8 cellular contexts compared by ENCODE assay signal in the genomic region with DNA sequence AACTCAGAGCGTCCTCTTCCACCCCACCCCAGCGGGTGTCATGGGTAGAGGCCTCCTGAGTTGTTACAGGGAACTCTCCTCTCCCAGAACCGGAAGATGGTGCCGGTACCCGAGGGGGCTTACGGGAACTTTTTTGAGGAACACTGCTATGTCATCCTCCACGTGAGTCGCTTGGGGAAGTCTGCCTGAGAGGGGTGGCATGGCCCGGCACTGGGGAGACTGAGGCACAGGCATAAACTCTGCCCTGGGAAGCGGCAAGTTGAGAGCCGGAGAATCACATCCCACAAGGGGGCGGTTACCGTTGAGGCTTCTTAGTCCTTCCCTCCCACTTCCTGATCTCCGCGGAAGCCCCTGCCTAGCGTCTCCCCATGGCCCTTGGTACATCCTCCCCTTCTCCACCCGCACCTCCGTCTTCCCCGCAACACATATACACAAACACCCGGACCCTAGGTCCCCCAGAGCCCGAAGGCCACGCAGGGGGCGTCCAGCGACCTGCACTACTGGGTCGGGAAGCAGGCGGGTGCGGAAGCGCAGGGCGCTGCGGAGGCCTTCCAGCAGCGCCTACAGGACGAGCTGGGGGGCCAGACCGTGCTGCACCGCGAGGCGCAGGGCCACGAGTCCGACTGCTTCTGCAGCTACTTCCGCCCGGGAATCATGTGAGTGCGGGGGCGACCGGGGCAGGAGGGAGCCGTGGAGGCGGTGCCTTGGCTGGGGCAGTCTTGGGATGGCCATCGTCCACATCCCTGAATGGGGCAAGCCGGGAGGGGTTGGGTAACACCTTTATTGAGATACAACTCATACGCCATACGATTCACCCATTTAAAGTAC. TPM values are rescaled to one million over a fixed set of nuclear protein-coding genes. Genes with fewer than 3 reads are reported as not detected.
DNase-seq lines count a peak whose midpoint lies in the region; ATAC-seq and TF ChIP-seq lines count a peak whose summit lies in the region.

No MANE protein-coding gene starts in this region.

- H3K4me3 Mint-ChIP-seq in naive thymus-derived CD4-positive, alpha-beta T cell: peak overlapping the region; percentile 82 to 98 (median 96)

- H3K27me3 Mint-ChIP-seq in naive thymus-derived CD4-positive, alpha-beta T cell: no peaks in the 10 kb centered on the region

- peak overlapping the region; percentile 92 to 97 (median 96) for H3K27ac Mint-ChIP-seq in naive thymus-derived CD4-positive, alpha-beta T cell

- TF ChIP-seq POLR2A in esophagus squamous epithelium (IDR thresholded peaks at IDR 0.05): peak in 2 of 4 donors; percentile 45 to 59

- H3K27ac ChIP-seq in esophagus squamous epithelium: peak overlapping the region; percentile 80 to 90 (median 86)
- peak overlapping the region; percentile 87 for H3K27ac ChIP-seq in naive thymus-derived CD4-positive, alpha-beta T cell (ENCODE audit: low read depth, low read length)

- H3K9me3 Mint-ChIP-seq in naive thymus-derived CD4-positive, alpha-beta T cell: no peaks in the 10 kb centered on the region

- CTCF ChIA-PET in naive thymus-derived CD4-positive, alpha-beta T cell (lab: Charles Lee): interaction anchor here (1.6 kb wide), 1 partner anchor 45 kb away, joined by 3 read pairs; a partner anchor contains a TSS

- no peaks in the 10 kb centered on the region for H3K27me3 ChIP-seq in esophagus squamous epithelium
- no peaks in the 10 kb centered on the region for H3K27me3 ChIP-seq in naive thymus-derived CD4-positive, alpha-beta T cell (ENCODE audit: control insufficient read depth in 2 of 2, insufficient read depth in 2 of 2, low read length in 2 of 2)

- POLR2A ChIA-PET in naive thymus-derived CD4-positive, alpha-beta T cell (lab: Charles Lee): interaction anchor here (0.5 to 1.8 kb wide), 5 partner anchors 14 to 171 kb away, joined by 3 to 6 read pairs (median 4); a partner anchor contains a TSS

- TF ChIP-seq CTCF in GM12874 (IDR thresholded peaks at IDR 0.05; ENCODE audit: insufficient read depth, low read depth, low read length) (0 out of 2 replicates have a peak, but pooled peaks have one; percentile 0), esophagus squamous epithelium (IDR thresholded peaks at IDR 0.05) (peak in 2 of 6 experiments; percentile 13 to 20)

- peaks cover 0 to 15% (median 0%) of the 10 kb centered on the region in 3 donors for H3K36me3 ChIP-seq in esophagus squamous epithelium
- peaks cover 0 to 4% (median 0%) of the 10 kb centered on the region in 3 experiments for H3K36me3 ChIP-seq in naive thymus-derived CD4-positive, alpha-beta T cell (ENCODE audit: control insufficient read depth in 2 of 3, insufficient read depth in 3 of 3, low read length in 3 of 3)

- H3K4me1 ChIP-seq in esophagus squamous epithelium: peaks cover 19 to 81% (median 32%) of the 10 kb centered on the region in 3 donors
- H3K4me1 ChIP-seq in naive thymus-derived CD4-positive, alpha-beta T cell (ENCODE audit: control insufficient read depth in 2 of 2, insufficient read depth in 2 of 2, low read length in 2 of 2): peaks cover 47 to 48% of the 10 kb centered on the region in 2 donors

- 2 to 4% methylated on average over 4 to 30 of the region's 49 CpGs for WGBS in esophagus squamous epithelium, 2 donors

- peaks cover 7 to 25% (median 7%) of the 10 kb centered on the region in 5 donors for H3K36me3 Mint-ChIP-seq in naive thymus-derived CD4-positive, alpha-beta T cell

- intact Hi-C loops in esophagus squamous epithelium (cut with DNase I): no loop called here
- intact Hi-C loops in naive thymus-derived CD4-positive, alpha-beta T cell (cut with micrococcal nuclease): loop anchor here (1.0 to 2.0 kb wide), 4 partner anchors 20 to 171 kb away; a partner anchor contains a TSS

- ATAC-seq in HG02571 (IDR thresholded peaks at IDR 0.05; ENCODE audit: unreplicated experiment): peak; percentile 50
- ATAC-seq in naive thymus-derived CD4-positive, alpha-beta T cell: peak; percentile 44
- ATAC-seq in stimulated activated naive CD8-positive, alpha-beta T cell treated with anti-CD3 and anti-CD28 coated beads, Interleukin-15, Interleukin-2, amounts not matched to agents 100 U/mL and 50 U/mL, for 24 hours: peak; percentile 75

- peak overlapping the region; percentile 50 to 80 (median 66) for H3K4me3 ChIP-seq in esophagus squamous epithelium
- H3K4me3 ChIP-seq in naive thymus-derived CD4-positive, alpha-beta T cell (ENCODE audit: low read length): peak overlapping the region; percentile 65

- no peaks in the 10 kb centered on the region for H3K9me3 ChIP-seq in esophagus squamous epithelium
- H3K9me3 ChIP-seq in naive thymus-derived CD4-positive, alpha-beta T cell (ENCODE audit: control insufficient read depth in 2 of 3, low read length in 3 of 3): no peaks in the 10 kb centered on the region

- H3K4me1 Mint-ChIP-seq in naive thymus-derived CD4-positive, alpha-beta T cell: peaks cover 36 to 61% (median 55%) of the 10 kb centered on the region in 7 donors

- DNase-seq in NCI-H774 (lab: John Stamatoyannopoulos, UW) (peak; percentile 8), activated T-cell treated with anti-CD3 and anti-CD28 coated beads for 48 hours (ENCODE audit: low read depth) (peak; percentile 74), esophagus squamous epithelium (lab: John Stamatoyannopoulos, UW) (peak; percentile 19), SHP77 treated with DMSO at 0.1 percent for 48 hours (lab: John Stamatoyannopoulos, UW) (no peak)
- peak; percentile 39 to 74 (median 55) for DNase-seq in naive thymus-derived CD4-positive, alpha-beta T cell
- DNase-seq in stimulated activated naive CD8-positive, alpha-beta T cell treated with anti-CD3 and anti-CD28 coated beads, Interleukin-15, Interleukin-2, amounts not matched to agents 100 U/mL and 50 U/mL, for 24 hours: peak; percentile 83

RNA-seq across cellular contexts. Expression of a gene that starts 3.4 kb away (rescaled TPM):
- 10 to 100 TPM in 1 of 4 donors, 1 to 10 TPM in 3; 5.5 to 13.0 (median 6.1) TPM for total RNA-seq in esophagus squamous epithelium
- total RNA-seq in naive thymus-derived CD4-positive, alpha-beta T cell: 10 to 100 TPM; 22.4 to 43.3 (median 29.5) TPM
- polyA plus RNA-seq in naive thymus-derived CD4-positive, alpha-beta T cell: 10 to 100 TPM; 15.7 to 28.9 TPM

RNA-seq across cellular contexts. Expression of a gene that starts 35.4 kb away (rescaled TPM):
- 10 to 100 TPM; 24.2 to 37.9 (median 35.0) TPM for total RNA-seq in esophagus squamous epithelium
- 10 to 100 TPM; 18.4 to 44.0 (median 41.3) TPM for total RNA-seq in naive thymus-derived CD4-positive, alpha-beta T cell
- 10 to 100 TPM; 13.1 to 26.3 TPM for polyA plus RNA-seq in naive thymus-derived CD4-positive, alpha-beta T cell

RNA-seq across cellular contexts. Expression of a gene that starts 45.0 kb away (rescaled TPM):
- total RNA-seq in esophagus squamous epithelium: under 1 TPM in 1 of 4 donors, not detected in 3; 0.19 TPM
- 1 to 10 TPM; 1.5 to 9.4 (median 7.5) TPM for total RNA-seq in naive thymus-derived CD4-positive, alpha-beta T cell
- under 1 TPM; 0.41 to 0.73 TPM for polyA plus RNA-seq in naive thymus-derived CD4-positive, alpha-beta T cell
